Comparison of ENCODE assay signal across 20 cellular contexts in genomic region chr12:49865782-49866135, GRCh38. TPM values are rescaled to one million over a fixed set of nuclear protein-coding genes. Genes with fewer than 3 reads are reported as not detected.
"Had no signal": no experiment of that assay in that cellular context is flagged by ENCODE, and none has a peak within 500 bp of the region (broad histone marks: within the 10 kb centered on the region; RNA-seq: fewer than 3 reads in every experiment).

No MANE protein-coding gene starts in this region.

- H3K36me3 Mint-ChIP-seq: naive thymus-derived CD8-positive, alpha-beta T cell had no signal

- H3K79me2 ChIP-seq: hepatocyte, parathyroid adenoma had no signal

- H2AFZ ChIP-seq: hepatocyte, parathyroid adenoma had no signal

- H3K4me2 ChIP-seq: hepatocyte had no signal

- H3K9me3 Mint-ChIP-seq: dendritic cell treated with granulocyte-macrophage colony-stimulating factor and Interleukin-4, amounts not matched to agents 40 ng/mL and 50 ng/mL, for 4 days; naive thymus-derived CD8-positive, alpha-beta T cell had no signal

- H3K27ac ChIP-seq: foreskin keratinocyte, hepatocyte, parathyroid adenoma, prostate gland, right lobe of liver, stomach had no signal

- ATAC-seq: foreskin keratinocyte; left colon; mucosa of descending colon; naive thymus-derived CD8-positive, alpha-beta T cell; right lobe of liver had no signal

- H3K4me3 Mint-ChIP-seq: dendritic cell treated with granulocyte-macrophage colony-stimulating factor and Interleukin-4, amounts not matched to agents 40 ng/mL and 50 ng/mL, for 4 days; naive thymus-derived CD8-positive, alpha-beta T cell had no signal

- H3K4me3 ChIP-seq: hepatocyte, mucosa of descending colon, prostate gland, right lobe of liver, stomach had no signal

- H3K36me3 ChIP-seq: prostate gland, right lobe of liver, stomach had no signal

- H3K9me3 ChIP-seq: mucosa of descending colon, prostate gland, right lobe of liver, stomach had no signal

- DNase-seq: erythroblast; foreskin keratinocyte; left colon; mammary epithelial cell; mucosa of descending colon; naive thymus-derived CD8-positive, alpha-beta T cell; occipital lobe; retina; right lobe of liver; stimulated activated CD4-positive, alpha-beta T cell treated with anti-CD3 and anti-CD28 coated beads, Interleukin-12 subunit alpha, Interleukin-12 subunit beta, amount 100 ng/mL, for 4 hours; stimulated activated naive CD4-positive, alpha-beta T cell; stomach; substantia nigra; trophoblast cell had no signal

- H3K27ac Mint-ChIP-seq: dendritic cell treated with granulocyte-macrophage colony-stimulating factor and Interleukin-4, amounts not matched to agents 40 ng/mL and 50 ng/mL, for 4 days had no signal

- H3K4me1 ChIP-seq: foreskin keratinocyte, right lobe of liver had no signal

- H3K27me3 ChIP-seq: hepatocyte, right lobe of liver had no signal

RNA-seq across cellular contexts. Expression of gene FAIM2, which starts 37.9 kb away (rescaled TPM):
- total RNA-seq: endothelial cell of umbilical vein; foreskin keratinocyte; kidney epithelial cell; mammary epithelial cell; naive thymus-derived CD8-positive, alpha-beta T cell had no signal
